13 cellular contexts compared by ENCODE assay signal in genomic region chr17:49996121-49996494, GRCh38. TPM values are rescaled to one million over a fixed set of nuclear protein-coding genes. Genes with fewer than 3 reads are reported as not detected.
DNase-seq lines count a peak whose midpoint lies in the region; ATAC-seq and TF ChIP-seq lines count a peak whose summit lies in the region.
"Had no signal": no experiment of that assay in that cellular context is flagged by ENCODE, and none has a peak within 500 bp of the region (broad histone marks: within the 10 kb centered on the region; RNA-seq: fewer than 3 reads in every experiment).

No MANE protein-coding gene starts in this region.

- H3K27ac ChIP-seq in SK-N-SH (ENCODE audit: low read depth in 2 of 2, low read length in 1 of 2): no peak overlapping the region
- H3K27ac ChIP-seq in HCT116 (ENCODE audit: low read depth, low read length): no peak overlapping the region; the same call in 1 of the 2 replicates
- H3K27ac ChIP-seq in neural progenitor cell: no peak overlapping the region
- H3K27ac ChIP-seq: testis had no signal

- H2AFZ ChIP-seq in SK-N-SH (ENCODE audit: low read depth) (no peak overlapping the region), HCT116 (ENCODE audit: low read depth, low read length, poor library complexity, severe bottlenecking) (peak overlapping the region; percentile 87), neural progenitor cell (replicated peaks) (no peak overlapping the region)

- no peak for DNase-seq in SK-N-SH
- DNase-seq in HCT116 (ENCODE audit: low read depth, low spot score): no peak
- DNase-seq in neural progenitor cell (ENCODE audit: low spot score): peak; percentile 36
- no peak for DNase-seq in GM10248 (ENCODE audit: extremely low spot score)
- no peak for DNase-seq in stimulated activated CD4-positive, alpha-beta T cell treated with anti-CD3 and anti-CD28 coated beads, Interleukin-12 subunit alpha, Interleukin-12 subunit beta, amount 100 ng/mL, for 4 hours

- RAD21 ChIA-PET in HCT116 (lab: Charles Lee; ENCODE audit: low non-redundant PET in 1 of 2, low total read pairs in 2 of 2, uncharacterized antibody in 2 of 2, unreplicated experiment in 2 of 2): interaction anchor here (0.6 to 3.5 kb wide), 16 partner anchors 20 to 146 kb away, joined by 3 to 36 read pairs (median 10); partner anchors contain the start of gene PDK2 (in 1 of the 2)

- H3K36me3 Mint-ChIP-seq in brain: no peaks in the 10 kb centered on the region
- no peaks in the 10 kb centered on the region for H3K36me3 Mint-ChIP-seq in neural progenitor cell

- peak overlapping the region in 1 of 2 experiments; percentile 66; a peak in 1 of 4 replicates for H3K4me3 ChIP-seq in SK-N-SH (ENCODE audit: low read depth in 2 of 2, low read length in 1 of 2)
- peak overlapping the region; percentile 56 to 69; a peak in 3 of 4 replicates for H3K4me3 ChIP-seq in HCT116 (replicated peaks in 1 of 2; ENCODE audit: low read depth in 1 of 2, low read length in 2 of 2)
- no peak overlapping the region for H3K4me3 ChIP-seq in neural progenitor cell
- H3K4me3 ChIP-seq: GM12878, lung had no signal

- ATAC-seq in SK-N-SH treated with all-trans-retinoic acid at 6 μM for 48 hours: no peak
- no peak for ATAC-seq in HCT116
- ATAC-seq in GM18519 (IDR thresholded peaks at IDR 0.05; ENCODE audit: low FRiP score, unreplicated experiment): no peak

- H4K20me1 ChIP-seq in SK-N-SH (ENCODE audit: insufficient read depth) (no peaks in the 10 kb centered on the region; the same call in 1 of the 2 replicates), HCT116 (ENCODE audit: insufficient read depth) (no peaks in the 10 kb centered on the region), neural progenitor cell (ENCODE audit: low read depth) (no peaks in the 10 kb centered on the region)

- TF ChIP-seq RAD21 in SK-N-SH (IDR thresholded peaks at IDR 0.05; ENCODE audit: low read length) (no peak), HCT116 (IDR thresholded peaks at IDR 0.05; ENCODE audit: low read depth) (no peak)

- H3K9ac ChIP-seq in SK-N-SH (no peak overlapping the region), HCT116 (ENCODE audit: low read length) (0 out of 2 replicates have a peak overlapping the region, but pooled peaks have one; percentile 61), neural progenitor cell (no peak overlapping the region)

- CTCF ChIA-PET in SK-N-SH (lab: Yijun Ruan, JAX) (interaction anchor here (0.7 to 30.0 kb wide), 54 partner anchors 10 to 699 kb away, joined by 3 to 1665 read pairs (median 9); partner anchors contain the start of genes DLX4, ITGA3, KAT7 and NXPH3), HCT116 (lab: Charles Lee) (interaction anchor here (0.7 to 5.6 kb wide), 33 partner anchors 9 to 680 kb away, joined by 3 to 196 read pairs (median 10); partner anchors contain the start of genes FAM117A, ITGA3, SLC35B1 and TAC4), GM10248 (lab: Yijun Ruan, JAX) (interaction anchor here (0.7 to 7.8 kb wide), 54 partner anchors 8 to 1117 kb away, joined by 3 to 171 read pairs (median 8); partner anchors contain the start of genes PDK2 and SLC35B1)

- no peaks in the 10 kb centered on the region for H3K9me3 ChIP-seq in SK-N-SH
- H3K9me3 ChIP-seq in HCT116 (ENCODE audit: control insufficient read depth in 1 of 2, insufficient read depth in 1 of 2, low read depth in 1 of 2, low read length in 2 of 2): no peaks in the 10 kb centered on the region
- no peaks in the 10 kb centered on the region for H3K9me3 ChIP-seq in neural progenitor cell (ENCODE audit: low read depth)
- H3K9me3 ChIP-seq: testis had no signal

- peaks cover 6 to 12% of the 10 kb centered on the region in 2 experiments; a peak in 1 of 4 replicates for H3K4me1 ChIP-seq in SK-N-SH (ENCODE audit: control insufficient read depth in 1 of 2, insufficient read depth in 2 of 2, low read depth in 1 of 2, low read length in 1 of 2)
- peaks cover 14 to 30% of the 10 kb centered on the region in 2 experiments for H3K4me1 ChIP-seq in HCT116 (ENCODE audit: control insufficient read depth in 1 of 2, insufficient read depth in 2 of 2, low read length in 2 of 2)
- H3K4me1 ChIP-seq in neural progenitor cell: peaks cover 14% of the 10 kb centered on the region

- no peak for TF ChIP-seq POLR2A in HCT116 (IDR thresholded peaks at IDR 0.05; ENCODE audit: borderline replicate concordance, extremely low read depth, insufficient read depth, insufficient read length)

- no peak for TF ChIP-seq EP300 in SK-N-SH (IDR thresholded peaks at IDR 0.05; ENCODE audit: borderline replicate concordance in 1 of 2, low read depth in 1 of 2, low read length in 1 of 2)

- no TSS peak for BruUV-seq in HCT116 (replicated peaks; lab: Mats Ljungman, UMichigan)

- H3K27me3 Mint-ChIP-seq in brain (peaks cover 82% of the 10 kb centered on the region), neural progenitor cell (ENCODE audit: insufficient read depth, low read depth) (peaks cover 51% of the 10 kb centered on the region)

- TF ChIP-seq CTCF in SK-N-SH (IDR thresholded peaks at IDR 0.05): no peak
- TF ChIP-seq CTCF in HCT116 (IDR thresholded peaks at IDR 0.05 in 2 of 3, conservative IDR thresholded peaks at IDR 0.05 in 1 of 3; ENCODE audit: borderline replicate concordance in 1 of 3, insufficient read depth in 1 of 3, low read depth in 2 of 3, low read length in 2 of 3): no peak
- no peak for TF ChIP-seq CTCF in brain (conservative IDR thresholded peaks at IDR 0.05)
- no peak for TF ChIP-seq CTCF in neural progenitor cell (IDR thresholded peaks at IDR 0.05)
- no peak for TF ChIP-seq CTCF in GM10248 (IDR thresholded peaks at IDR 0.05; ENCODE audit: control extremely low read depth, extremely low read depth, low read depth, missing control alignments)

- H3K79me2 ChIP-seq in SK-N-SH (ENCODE audit: insufficient read depth) (no peaks in the 10 kb centered on the region), HCT116 (ENCODE audit: insufficient read depth, low read length) (no peaks in the 10 kb centered on the region), neural progenitor cell (ENCODE audit: low read depth) (no peaks in the 10 kb centered on the region)

- H3K27ac Mint-ChIP-seq in brain: no peak overlapping the region
- H3K27ac Mint-ChIP-seq in neural progenitor cell: no peak overlapping the region

- WGBS in SK-N-SH (ENCODE audit: low lambda C conversion rate): 18% methylated on average over 7 of the region's 7 CpGs

- H3K4me2 ChIP-seq in SK-N-SH (peak overlapping the region; percentile 95; the same call in 1 of the 2 replicates), HCT116 (ENCODE audit: low read length) (peak overlapping the region; percentile 91), neural progenitor cell (peak overlapping the region; percentile 93)

- peaks cover 79% of the 10 kb centered on the region for H3K27me3 ChIP-seq in SK-N-SH (ENCODE audit: insufficient read depth)
- H3K27me3 ChIP-seq in HCT116 (ENCODE audit: insufficient read depth, low read length): peaks cover 5% of the 10 kb centered on the region; the same call in 1 of the 2 replicates
- H3K27me3 ChIP-seq in neural progenitor cell: peaks cover 92% of the 10 kb centered on the region
- H3K27me3 ChIP-seq: testis had no signal

- H3K36me3 ChIP-seq in SK-N-SH (replicated peaks in 1 of 2; ENCODE audit: control insufficient read depth in 1 of 2, insufficient read depth in 2 of 2, low read length in 1 of 2) (no peaks in the 10 kb centered on the region), HCT116 (ENCODE audit: control insufficient read depth in 1 of 2, insufficient read depth in 2 of 2, low read length in 2 of 2) (no peaks in the 10 kb centered on the region), neural progenitor cell (no peaks in the 10 kb centered on the region)

- peak overlapping the region; percentile 69 to 80 (median 76) for H3K4me3 Mint-ChIP-seq in brain
- peak overlapping the region; percentile 60 for H3K4me3 Mint-ChIP-seq in neural progenitor cell

- intact Hi-C loops in HCT116 (cut with micrococcal nuclease): loop anchor here (1.0 to 2.0 kb wide), 4 partner anchors 44 to 288 kb away; partner anchors contain the start of gene KAT7

- POLR2A ChIA-PET in SK-N-SH (lab: Yijun Ruan, JAX): interaction anchor here (1.2 to 1.4 kb wide), 2 partner anchors 134 to 136 kb away, joined by 4 to 5 read pairs; no protein-coding TSS in a partner anchor
- POLR2A ChIA-PET in HCT116 (lab: Charles Lee): interaction anchor here (0.6 to 2.5 kb wide), 6 partner anchors 44 to 428 kb away, joined by 3 to 17 read pairs (median 4); partner anchors contain the start of genes KAT7 and SLC35B1
- POLR2A ChIA-PET in GM10248 (lab: Yijun Ruan, JAX): no interaction called here

- H3K4me1 Mint-ChIP-seq in brain (peaks cover 36% of the 10 kb centered on the region), neural progenitor cell (peaks cover 26% of the 10 kb centered on the region)

- H3F3A ChIP-seq in SK-N-SH (replicated peaks; ENCODE audit: insufficient read depth) (peaks cover 13% of the 10 kb centered on the region), neural progenitor cell (ENCODE audit: low read depth) (peaks cover 38% of the 10 kb centered on the region)

- H3K9me3 Mint-ChIP-seq in brain (peaks cover 0 to 6% (median 3%) of the 10 kb centered on the region in 5 experiments), neural progenitor cell (no peaks in the 10 kb centered on the region)

- H3K9me2 ChIP-seq in SK-N-SH (no peaks in the 10 kb centered on the region), HCT116 (ENCODE audit: insufficient read depth) (no peaks in the 10 kb centered on the region)

TF ChIP-seq in SK-N-SH treated with all-trans-retinoic acid at 6 μM for 48 hours, 23 proteins besides CTCF, POLR2A, EP300 and RAD21 (continues in another document):
- TF ChIP-seq ZFP30 (CRISPR knock-in tag; IDR thresholded peaks at IDR 0.05): no peak

RNA-seq across cellular contexts. Expression of gene DLX3, which starts 1.1 kb away (rescaled TPM):
- polyA plus RNA-seq in SK-N-SH (2012; rRNA removed): not detected in 2 replicates
- not detected in 2 replicates for polyA plus RNA-seq in SK-N-SH (2012; cell fraction: cytosol; rRNA removed)
- not detected in 2 replicates for polyA plus RNA-seq in SK-N-SH (2012; cell fraction: nucleus; rRNA removed)
- total RNA-seq in HCT116 (2021; ENCODE audit: unreplicated experiment): not detected
- polyA plus RNA-seq in HCT116 (2012): 0.04 TPM in 1 of 2 replicates, not detected in the other
- polyA plus RNA-seq in brain (ENCODE audit: insufficient read depth, low read depth, low replicate concordance): not detected
- 0.04 and 0.87 TPM in 2 replicates for total RNA-seq in neural progenitor cell (ENCODE audit: low replicate concordance)
- total RNA-seq: A172, epithelial cell of proximal tubule, GM12878 had no signal
- polyA plus RNA-seq: GM12878 had no signal

RNA-seq across cellular contexts. Expression of gene DLX4, which starts 27.1 kb away (rescaled TPM):
- polyA plus RNA-seq in SK-N-SH (2012; rRNA removed) (0.03 and 0.10 TPM in 2 replicates), brain (ENCODE audit: insufficient read depth, low read depth, low replicate concordance) (not detected)
- polyA plus RNA-seq in SK-N-SH (2012; cell fraction: cytosol; rRNA removed): not detected in 2 replicates
- polyA plus RNA-seq in SK-N-SH (2012; cell fraction: nucleus; rRNA removed): 0.11 and 0.14 TPM in 2 replicates
- total RNA-seq in HCT116 (2021; ENCODE audit: unreplicated experiment) (14.0 TPM), neural progenitor cell (ENCODE audit: low replicate concordance) (0.53 TPM in 1 of 2 replicates, not detected in the other)
- 11.5 and 12.4 TPM in 2 replicates for polyA plus RNA-seq in HCT116 (2012)
- total RNA-seq: epithelial cell of proximal tubule had no signal

RNA-seq across cellular contexts. Expression of gene ITGA3, which starts 59.8 kb away (rescaled TPM):
- polyA plus RNA-seq in SK-N-SH (2012; rRNA removed) (543 and 766 TPM in 2 replicates), brain (ENCODE audit: insufficient read depth, low read depth, low replicate concordance) (41.3 TPM)
- 239 and 423 TPM in 2 replicates for polyA plus RNA-seq in SK-N-SH (2012; cell fraction: cytosol; rRNA removed)
- 1,445 and 1,576 TPM in 2 replicates for polyA plus RNA-seq in SK-N-SH (2012; cell fraction: nucleus; rRNA removed)
- total RNA-seq in HCT116 (2021; ENCODE audit: unreplicated experiment) (392 TPM), neural progenitor cell (ENCODE audit: low replicate concordance) (7.7 and 11.9 TPM in 2 replicates)
- polyA plus RNA-seq in HCT116 (2012): 522 and 560 TPM in 2 replicates

Comparison
In these comparisons a context has a peak if more than half of its experiments do, and no peak if none do; other contexts are left out.
1. RNA of gene ITGA3, which starts 59.8 kb away (total RNA-seq): 392 TPM in HCT116 (single experiment); 7.7 to 11.9 TPM in neural progenitor cell; every median in the first group is over 10 times any median in the second.
2. Peak in every context shown above with its lines, with median percentiles within 50 percentile points of each other: H3K4me2 ChIP-seq.